ENCODE assay signal across 21 cellular contexts in genomic region chr1:2394761-2395160, GRCh38. TPM values are rescaled to one million over a fixed set of nuclear protein-coding genes. Genes with fewer than 3 reads are reported as not detected.
DNase-seq lines count a peak whose midpoint lies in the region; ATAC-seq and TF ChIP-seq lines count a peak whose summit lies in the region.
"Had no signal": no experiment of that assay in that cellular context is flagged by ENCODE, and none has a peak within 500 bp of the region (broad histone marks: within the 10 kb centered on the region; RNA-seq: fewer than 3 reads in every experiment).

No MANE protein-coding gene starts in this region.

- no peak overlapping the region for H3K4me2 ChIP-seq in skeletal muscle satellite cell (ENCODE audit: low read length)
- no peak overlapping the region for H3K4me2 ChIP-seq in Karpas-422 (ENCODE audit: low read depth, low read length, poor library complexity, severe bottlenecking)
- H3K4me2 ChIP-seq: A549, PC-9 had no signal

- no peak for DNase-seq in activated T-cell treated with anti-CD3 and anti-CD28 coated beads, Interleukin-2, amount 50 U/mL, for 72 hours
- DNase-seq in activated T-cell treated with anti-CD3 and anti-CD28 coated beads for 4 hours: no peak
- DNase-seq in activated B cell treated with CpG ODN at 0.5 μM for 24 hours: no peak
- DNase-seq in endothelial cell (ENCODE audit: low spot score): no peak
- no peak for DNase-seq in NOMO-1 treated with DMSO at 0.1 percent for 48 hours (lab: John Stamatoyannopoulos, UW; ENCODE audit: unreplicated experiment)
- no peak for DNase-seq in Karpas-422
- DNase-seq: activated CD8-positive, alpha-beta memory T cell treated with anti-CD3 and anti-CD28 coated beads, Interleukin-2, amount 10 ng/mL, durations not matched to agents 7 days and 5 days; activated gamma-delta T cell treated with Interleukin-2 at 50 U/mL for 16 hours; foreskin melanocyte; GDM1; MM.1S; natural killer cell; NCI-H226; NCI-H82; PC-9; psoas muscle had no signal

- peaks cover 5 to 6% of the 10 kb centered on the region in 2 donors for H3K36me3 Mint-ChIP-seq in activated T-cell treated with anti-CD3 and anti-CD28 coated beads, Interleukin-2, amount 50 U/mL, for 72 hours (ENCODE audit: insufficient read depth in 2 of 2)
- H3K36me3 Mint-ChIP-seq in activated B cell treated with CpG ODN at 0.5 μM for 24 hours (ENCODE audit: low read depth) (peaks cover 61% of the 10 kb centered on the region), endothelial cell (ENCODE audit: low read depth, unreplicated experiment) (peaks cover 25% of the 10 kb centered on the region)
- H3K36me3 Mint-ChIP-seq: natural killer cell had no signal

- peaks cover 53% of the 10 kb centered on the region for H3K79me2 ChIP-seq in Karpas-422 (ENCODE audit: low read length)

- no peak overlapping the region for H3K27ac ChIP-seq in Karpas-422 (ENCODE audit: low read length)
- H3K27ac ChIP-seq: A549, C4-2B, PC-9, psoas muscle, SJSA1 had no signal

- H2AFZ ChIP-seq in Karpas-422 (ENCODE audit: low read length): no peak overlapping the region
- H2AFZ ChIP-seq: PC-9 had no signal

- H3K4me1 Mint-ChIP-seq in activated T-cell treated with anti-CD3 and anti-CD28 coated beads, Interleukin-2, amount 50 U/mL, for 72 hours (ENCODE audit: low read depth): peaks cover 36% of the 10 kb centered on the region
- H3K4me1 Mint-ChIP-seq in activated B cell treated with CpG ODN at 0.5 μM for 24 hours: peaks cover 43% of the 10 kb centered on the region
- peaks cover 12% of the 10 kb centered on the region for H3K4me1 Mint-ChIP-seq in endothelial cell (ENCODE audit: unreplicated experiment)

- H3K9me3 ChIP-seq in skeletal muscle satellite cell (replicated peaks; ENCODE audit: low read length) (no peaks in the 10 kb centered on the region), Karpas-422 (ENCODE audit: low read length) (no peaks in the 10 kb centered on the region)
- H3K9me3 ChIP-seq: A549, psoas muscle, SJSA1 had no signal

- POLR2A ChIA-PET in activated B cell treated with CpG ODN at 0.5 μM for 24 hours (lab: Charles Lee): no interaction called here

- intact Hi-C loops in activated B cell treated with CpG ODN at 0.5 μM for 24 hours (cut with micrococcal nuclease): loop anchor here (5.0 kb wide), 3 partner anchors 477 to 1508 kb away; partner anchors contain the start of genes C1orf174, CALML6 and TMEM52

- TF ChIP-seq CTCF in activated B cell treated with CpG ODN at 0.5 μM for 24 hours (IDR thresholded peaks at IDR 0.05) (no peak), endothelial cell (IDR thresholded peaks at IDR 0.05; ENCODE audit: unreplicated experiment) (no peak)

- no peaks in the 10 kb centered on the region for H3K9me3 Mint-ChIP-seq in activated T-cell treated with anti-CD3 and anti-CD28 coated beads, Interleukin-2, amount 50 U/mL, for 72 hours
- H3K9me3 Mint-ChIP-seq in activated B cell treated with CpG ODN at 0.5 μM for 24 hours: no peaks in the 10 kb centered on the region
- H3K9me3 Mint-ChIP-seq in endothelial cell (ENCODE audit: unreplicated experiment): no peaks in the 10 kb centered on the region
- H3K9me3 Mint-ChIP-seq: natural killer cell had no signal

- H3K4me3 Mint-ChIP-seq in activated T-cell treated with anti-CD3 and anti-CD28 coated beads, Interleukin-2, amount 50 U/mL, for 72 hours: no peak overlapping the region
- H3K4me3 Mint-ChIP-seq in activated B cell treated with CpG ODN at 0.5 μM for 24 hours (no peak overlapping the region), endothelial cell (ENCODE audit: unreplicated experiment) (peak overlapping the region; percentile 18)
- H3K4me3 Mint-ChIP-seq: activated CD8-positive, alpha-beta memory T cell treated with anti-CD3 and anti-CD28 coated beads, Interleukin-2, amount 10 ng/mL, durations not matched to agents 7 days and 5 days; natural killer cell had no signal

- H3K4me1 ChIP-seq in skeletal muscle satellite cell (ENCODE audit: control insufficient read depth, insufficient read depth, low read length) (peaks cover 30% of the 10 kb centered on the region), Karpas-422 (ENCODE audit: low read length) (peaks cover 25% of the 10 kb centered on the region)

- H3K4me3 ChIP-seq in skeletal muscle satellite cell (ENCODE audit: low read length): no peak overlapping the region
- no peak overlapping the region for H3K4me3 ChIP-seq in Karpas-422 (ENCODE audit: low read length)
- H3K4me3 ChIP-seq: A549, PC-9, psoas muscle, SJSA1 had no signal

- H3K27me3 Mint-ChIP-seq in activated T-cell treated with anti-CD3 and anti-CD28 coated beads, Interleukin-2, amount 50 U/mL, for 72 hours (ENCODE audit: low read depth): no peaks in the 10 kb centered on the region
- H3K27me3 Mint-ChIP-seq in activated B cell treated with CpG ODN at 0.5 μM for 24 hours: no peaks in the 10 kb centered on the region
- H3K27me3 Mint-ChIP-seq in endothelial cell (ENCODE audit: unreplicated experiment): peaks cover 8% of the 10 kb centered on the region
- H3K27me3 Mint-ChIP-seq: activated CD8-positive, alpha-beta memory T cell treated with anti-CD3 and anti-CD28 coated beads, Interleukin-2, amount 10 ng/mL, durations not matched to agents 7 days and 5 days had no signal

- ATAC-seq in activated T-cell treated with anti-CD3 and anti-CD28 coated beads, Interleukin-2, amount 50 U/mL, for 72 hours (replicated peaks in 1 of 2): no peak
- ATAC-seq in activated B cell treated with CpG ODN at 0.5 μM for 24 hours (ENCODE audit: low read depth): no peak
- no peak for ATAC-seq in HG03521 (IDR thresholded peaks at IDR 0.05; ENCODE audit: unreplicated experiment)
- ATAC-seq: A549; activated CD8-positive, alpha-beta memory T cell treated with anti-CD3 and anti-CD28 coated beads, Interleukin-2, amount 10 ng/mL, durations not matched to agents 7 days and 5 days; natural killer cell; psoas muscle had no signal

- H3K36me3 ChIP-seq in skeletal muscle satellite cell (ENCODE audit: insufficient read depth, low read length) (peaks cover 66% of the 10 kb centered on the region), Karpas-422 (ENCODE audit: insufficient read depth, low read length) (peaks cover 15% of the 10 kb centered on the region)

- H3K9me2 ChIP-seq in Karpas-422 (replicated peaks; ENCODE audit: insufficient read depth, low read length): no peaks in the 10 kb centered on the region

- peaks cover 32% of the 10 kb centered on the region for H4K20me1 ChIP-seq in Karpas-422 (ENCODE audit: insufficient read depth, low read depth, low read length)

- peak overlapping the region; percentile 16 for H3K9ac ChIP-seq in skeletal muscle satellite cell (ENCODE audit: low read depth, low read length)
- H3K9ac ChIP-seq in Karpas-422 (ENCODE audit: low read length): no peak overlapping the region

- CTCF ChIA-PET in activated B cell treated with CpG ODN at 0.5 μM for 24 hours (lab: Charles Lee): no interaction called here

- H3K27ac Mint-ChIP-seq in activated T-cell treated with anti-CD3 and anti-CD28 coated beads, Interleukin-2, amount 50 U/mL, for 72 hours: peak overlapping the region; percentile 54
- peak overlapping the region; percentile 31 for H3K27ac Mint-ChIP-seq in activated B cell treated with CpG ODN at 0.5 μM for 24 hours
- H3K27ac Mint-ChIP-seq in endothelial cell (ENCODE audit: unreplicated experiment): no peak overlapping the region
- H3K27ac Mint-ChIP-seq: activated CD8-positive, alpha-beta memory T cell treated with anti-CD3 and anti-CD28 coated beads, Interleukin-2, amount 10 ng/mL, durations not matched to agents 7 days and 5 days had no signal

- no peaks in the 10 kb centered on the region for H3K27me3 ChIP-seq in skeletal muscle satellite cell (ENCODE audit: control insufficient read depth, insufficient read depth, low read length)
- no peaks in the 10 kb centered on the region for H3K27me3 ChIP-seq in Karpas-422 (ENCODE audit: low read length)
- H3K27me3 ChIP-seq: SJSA1 had no signal

RNA-seq across cellular contexts. Expression of gene RER1, which starts 3.1 kb away (rescaled TPM):
- 100 to 1,000 TPM; 160 to 166 TPM for total RNA-seq in activated T-cell treated with anti-CD3 and anti-CD28 coated beads, Interleukin-2, amount 50 U/mL, for 72 hours
- total RNA-seq in activated B cell treated with CpG ODN at 0.5 μM for 24 hours: 102 and 105 TPM in 2 replicates
- total RNA-seq in endothelial cell (ENCODE audit: unreplicated experiment): 141 TPM
- 110 and 134 TPM in 2 replicates for total RNA-seq in skeletal muscle satellite cell (2012; rRNA removed)
- total RNA-seq in Karpas-422 (2014; rRNA removed; shearing (Covaris generic); ENCODE audit: low replicate concordance): 57.2 and 108 TPM in 2 replicates

RNA-seq across cellular contexts. Expression of gene MORN1, which starts 3.4 kb away (rescaled TPM):
- total RNA-seq in activated T-cell treated with anti-CD3 and anti-CD28 coated beads, Interleukin-2, amount 50 U/mL, for 72 hours: 1 to 10 TPM; 6.8 to 6.9 TPM
- total RNA-seq in activated B cell treated with CpG ODN at 0.5 μM for 24 hours: 15.6 and 17.8 TPM in 2 replicates
- 12.1 TPM for total RNA-seq in endothelial cell (ENCODE audit: unreplicated experiment)
- total RNA-seq in skeletal muscle satellite cell (2012; rRNA removed): 7.4 and 9.0 TPM in 2 replicates
- 6.2 and 9.8 TPM in 2 replicates for total RNA-seq in Karpas-422 (2014; rRNA removed; shearing (Covaris generic); ENCODE audit: low replicate concordance)

RNA-seq across cellular contexts. Expression of gene PEX10, which starts 17.6 kb away (rescaled TPM):
- total RNA-seq in activated T-cell treated with anti-CD3 and anti-CD28 coated beads, Interleukin-2, amount 50 U/mL, for 72 hours: 10 to 100 TPM; 10.2 to 11.4 TPM
- total RNA-seq in activated B cell treated with CpG ODN at 0.5 μM for 24 hours: 17.4 and 18.9 TPM in 2 replicates
- total RNA-seq in endothelial cell (ENCODE audit: unreplicated experiment): 25.4 TPM
- 28.9 and 31.2 TPM in 2 replicates for total RNA-seq in skeletal muscle satellite cell (2012; rRNA removed)
- 21.4 and 32.4 TPM in 2 replicates for total RNA-seq in Karpas-422 (2014; rRNA removed; shearing (Covaris generic); ENCODE audit: low replicate concordance)
